ENCODE assay signal across 21 cellular contexts in genomic region chr3:115498898-115499297, GRCh38.
"Had no signal": no experiment of that assay in that cellular context is flagged by ENCODE, and none has a peak within 500 bp of the region (broad histone marks: within the 10 kb centered on the region; RNA-seq: fewer than 3 reads in every experiment).

No MANE protein-coding gene starts in this region.

- H3K9me3 ChIP-seq: ascending aorta, tibial artery had no signal

- H3K4me3 ChIP-seq: ascending aorta, coronary artery, spleen, tibial artery had no signal

- H3K4me1 ChIP-seq: ascending aorta, tibial artery had no signal

- ATAC-seq: activated CD8-positive, alpha-beta T cell treated with anti-CD3 and anti-CD28 coated beads, Interleukin-2, amount 10 ng/mL, durations not matched to agents 7 days and 5 days; stimulated activated naive CD8-positive, alpha-beta T cell treated with anti-CD3 and anti-CD28 coated beads, Interleukin-15, Interleukin-2, amounts not matched to agents 100 U/mL and 50 U/mL, for 24 hours had no signal

- DNase-seq: activated CD4-positive, alpha-beta T cell treated with anti-CD3 and anti-CD28 coated beads, Interleukin-2, amount 50 U/mL, for 1 hour; activated CD4-positive, CD25-positive, alpha-beta regulatory T cell treated with anti-CD3 and anti-CD28 coated beads, Interleukin-2, amount 50 U/mL, for 72 hours; activated CD8-positive, alpha-beta T cell treated with anti-CD3 and anti-CD28 coated beads, Interleukin-2, amount 10 ng/mL, durations not matched to agents 7 days and 5 days; activated gamma-delta T cell treated with Interleukin-2 at 50 U/mL for 16 hours; cerebellar nuclear complex; effector CD4-positive, alpha-beta T cell; erythroblast; foreskin fibroblast; kidney; posterior cingulate gyrus; spleen; stimulated activated CD4-positive, alpha-beta T cell treated with anti-CD3 and anti-CD28 coated beads, Interleukin-4, amount 100 ng/mL, for 24 hours; stimulated activated naive CD8-positive, alpha-beta T cell treated with anti-CD3 and anti-CD28 coated beads, Interleukin-15, Interleukin-2, amounts not matched to agents 100 U/mL and 50 U/mL, for 24 hours; substantia nigra; T-helper 1 cell; tibial artery; WERI-Rb-1 had no signal

- H3K27me3 ChIP-seq: ascending aorta, spleen, tibial artery had no signal

- H3K36me3 ChIP-seq: ascending aorta, spleen, tibial artery, WERI-Rb-1 had no signal

- FAIRE-seq: endometrium, kidney, TTC549 had no signal

- H3K27ac ChIP-seq: ascending aorta, coronary artery, tibial artery, WERI-Rb-1 had no signal
